ENCODE assay signal across 1 cellular context in genomic region chr3:149332781-149333517, GRCh38.
TF ChIP-seq lines count a peak whose summit lies in the region.

No MANE protein-coding gene starts in this region.

TF ChIP-seq in endothelial cell of umbilical vein, 7 proteins besides CTCF, POLR2A, EP300 and RAD21:
- TF ChIP-seq MAX (IDR thresholded peaks at IDR 0.05; ENCODE audit: insufficient read depth, insufficient read length), result no peak
- no peak for TF ChIP-seq MYC (IDR thresholded peaks at IDR 0.05; ENCODE audit: low read depth, low read length)
- no peak for TF ChIP-seq POLR2AphosphoS5 (IDR thresholded peaks at IDR 0.05; ENCODE audit: insufficient read depth, low read depth, low read length)
- TF ChIP-seq GATA2 (IDR thresholded peaks at IDR 0.05; ENCODE audit: insufficient read depth, insufficient read length, low read depth, low read length), result no peak
- no peak for TF ChIP-seq FOS (IDR thresholded peaks at IDR 0.05; ENCODE audit: borderline replicate concordance, insufficient read depth, low read length)
- TF ChIP-seq EZH2 (IDR thresholded peaks at IDR 0.05; ENCODE audit: borderline replicate concordance, low read depth, low read length, severe bottlenecking), result no peak
- no peak for TF ChIP-seq JUN (IDR thresholded peaks at IDR 0.05; ENCODE audit: borderline replicate concordance, insufficient read depth, insufficient read length, low read depth)
